In genomic region chr17:79988163-79988971, GRCh38 we compare ENCODE assay signal across 10 cellular contexts. TPM values are rescaled to one million over a fixed set of nuclear protein-coding genes. Genes with fewer than 3 reads are reported as not detected.
DNase-seq lines count a peak whose midpoint lies in the region; ATAC-seq and TF ChIP-seq lines count a peak whose summit lies in the region.
"Had no signal": no experiment of that assay in that cellular context is flagged by ENCODE, and none has a peak within 500 bp of the region (broad histone marks: within the 10 kb centered on the region; RNA-seq: fewer than 3 reads in every experiment).

No MANE protein-coding gene starts in this region.

- H3K36me3 ChIP-seq in BJ (ENCODE audit: control insufficient read depth, insufficient read depth, low read length) (no peaks in the 10 kb centered on the region), OCI-LY7 (ENCODE audit: insufficient read depth, low read length) (no peaks in the 10 kb centered on the region)

- H3K9me3 ChIP-seq in OCI-LY7 (ENCODE audit: low read length): no peaks in the 10 kb centered on the region

- H3K4me3 Mint-ChIP-seq in stimulated activated memory B cell treated with anti-CD40 and anti-IgM and Interleukin-4, amounts not matched to agents 10 μg/mL and 1 μg/mL and 100 μg/mL, for 72 hours: no peak overlapping the region

- ATAC-seq in stimulated activated memory B cell treated with anti-CD40 and anti-IgM and Interleukin-4, amounts not matched to agents 10 μg/mL and 1 μg/mL and 100 μg/mL, for 72 hours: no peak

- no peaks in the 10 kb centered on the region for H3K36me3 Mint-ChIP-seq in stimulated activated memory B cell treated with anti-CD40 and anti-IgM and Interleukin-4, amounts not matched to agents 10 μg/mL and 1 μg/mL and 100 μg/mL, for 72 hours

- no peaks in the 10 kb centered on the region for H4K20me1 ChIP-seq in OCI-LY7 (ENCODE audit: insufficient read depth, low read length)

- no peak for TF ChIP-seq CTCF in BJ (IDR thresholded peaks at IDR 0.05; ENCODE audit: insufficient read depth, low read depth, low read length)
- no peak for TF ChIP-seq CTCF in OCI-LY7 (conservative IDR thresholded peaks at IDR 0.05; ENCODE audit: low read length)

- H3K27me3 ChIP-seq in BJ (ENCODE audit: control insufficient read depth, insufficient read depth, low read length): no peaks in the 10 kb centered on the region

- no TSS peak for BruUV-seq in OCI-LY7 (replicated peaks; lab: Mats Ljungman, UMichigan)

- peak overlapping the region; percentile 29; the same call in 1 of the 2 replicates for H3K4me3 ChIP-seq in BJ (ENCODE audit: low read depth, low read length)
- no peak overlapping the region for H3K4me3 ChIP-seq in OCI-LY7 (ENCODE audit: low read depth, low read length, poor library complexity, severe bottlenecking)

- H3K27ac ChIP-seq in OCI-LY7 (ENCODE audit: low read depth, low read length, poor library complexity, severe bottlenecking): no peak overlapping the region

- DNase-seq in BJ (ENCODE audit: low read depth) (no peak), LoVo (ENCODE audit: low spot score) (peak; percentile 91), astrocyte of the hippocampus (ENCODE audit: low read depth, low spot score) (peak; percentile 84), myocyte (ENCODE audit: low read depth) (peak; percentile 64), SIG-M5 treated with dmso at 0.1 percent for 504 hours (lab: John Stamatoyannopoulos, UW; ENCODE audit: unreplicated experiment) (no peak), NCI-H446 treated with DMSO at 0.1 percent for 48 hours (lab: John Stamatoyannopoulos, UW) (no peak), OCI-LY7 (ENCODE audit: low spot score) (no peak)
- DNase-seq: central memory CD4-positive, alpha-beta T cell; NCI-H524 treated with DMSO at 0.1 percent for 48 hours had no signal

- no peaks in the 10 kb centered on the region for H3K9me3 Mint-ChIP-seq in stimulated activated memory B cell treated with anti-CD40 and anti-IgM and Interleukin-4, amounts not matched to agents 10 μg/mL and 1 μg/mL and 100 μg/mL, for 72 hours

- intact Hi-C loops in OCI-LY7 (cut with micrococcal nuclease; ENCODE audit: unreplicated experiment): no loop called here

- POLR2A ChIA-PET in BJ (lab: Charles Lee) (no interaction called here), OCI-LY7 (lab: Charles Lee) (no interaction called here)

- H3K4me2 ChIP-seq in OCI-LY7 (ENCODE audit: low read length): no peak overlapping the region

- H3K4me1 Mint-ChIP-seq in stimulated activated memory B cell treated with anti-CD40 and anti-IgM and Interleukin-4, amounts not matched to agents 10 μg/mL and 1 μg/mL and 100 μg/mL, for 72 hours: peaks cover 24% of the 10 kb centered on the region

- H3K27ac Mint-ChIP-seq in stimulated activated memory B cell treated with anti-CD40 and anti-IgM and Interleukin-4, amounts not matched to agents 10 μg/mL and 1 μg/mL and 100 μg/mL, for 72 hours: no peak overlapping the region

- H3K4me1 ChIP-seq in OCI-LY7 (ENCODE audit: insufficient read depth, low read length, poor library complexity, severe bottlenecking): peaks cover 7% of the 10 kb centered on the region

- H3K9me2 ChIP-seq in OCI-LY7 (ENCODE audit: insufficient read depth, low read length): no peaks in the 10 kb centered on the region

- no peaks in the 10 kb centered on the region for H3K79me2 ChIP-seq in OCI-LY7 (ENCODE audit: insufficient read depth, low read depth, low read length)

- peaks cover 11% of the 10 kb centered on the region for H3K27me3 Mint-ChIP-seq in stimulated activated memory B cell treated with anti-CD40 and anti-IgM and Interleukin-4, amounts not matched to agents 10 μg/mL and 1 μg/mL and 100 μg/mL, for 72 hours

- no peak overlapping the region for H2AFZ ChIP-seq in OCI-LY7 (ENCODE audit: low read length)

- CTCF ChIA-PET in BJ (lab: Yijun Ruan, JAX) (interaction anchor here (0.6 to 2.7 kb wide), 7 partner anchors 13 to 199 kb away, joined by 3 to 11 read pairs (median 4); partner anchors contain the start of gene CBX4), OCI-LY7 (lab: Charles Lee; ENCODE audit: unreplicated experiment) (no interaction called here)

RNA-seq across cellular contexts. Expression of gene TBC1D16, which starts 47.3 kb away (rescaled TPM):
- 8.4 and 9.0 TPM in 2 replicates for polyA plus RNA-seq in BJ (2011; rRNA removed)
- polyA minus RNA-seq in BJ (2011; rRNA and poly(A)+ RNA removed): 15.4 and 17.8 TPM in 2 replicates
- total RNA-seq in myocyte: 33.4 and 35.5 TPM in 2 replicates
- polyA plus RNA-seq in myocyte (2012): 28.6 TPM
- total RNA-seq in OCI-LY7 (2014; rRNA removed; shearing (Covaris generic)): 0.38 and 0.41 TPM in 2 replicates
- total RNA-seq in OCI-LY7 (2022): 0.63 and 0.74 TPM in 2 replicates

RNA-seq across cellular contexts. Expression of gene CCDC40, which starts 48.1 kb away (rescaled TPM):
- 2.3 and 3.1 TPM in 2 replicates for polyA plus RNA-seq in BJ (2011; rRNA removed)
- 2.2 and 3.7 TPM in 2 replicates for polyA minus RNA-seq in BJ (2011; rRNA and poly(A)+ RNA removed)
- total RNA-seq in myocyte (3.2 and 5.6 TPM in 2 replicates), OCI-LY7 (2022) (not detected in 2 replicates)
- polyA plus RNA-seq in myocyte (2012): 7.0 TPM
- not detected in 2 replicates for total RNA-seq in OCI-LY7 (2014; rRNA removed; shearing (Covaris generic))

Comparison
In these comparisons a context has a peak if more than half of its experiments do, and no peak if none do; other contexts are left out.
1. DNase-seq: peak in LoVo (single experiment), astrocyte of the hippocampus (single experiment) and myocyte (single experiment); none in BJ (single experiment), SIG-M5 treated with dmso at 0.1 percent for 504 hours (single experiment), NCI-H446 treated with DMSO at 0.1 percent for 48 hours (single experiment) and OCI-LY7 (single experiment).
2. RNA of gene TBC1D16, which starts 47.3 kb away (total RNA-seq): 33.4 to 35.5 TPM in myocyte; 0.38 to 0.74 TPM in OCI-LY7; every median in the first group is over 10 times any median in the second.